In genomic region chr3:140180603-140181002, GRCh38 we compare ENCODE assay signal across 17 cellular contexts.
DNase-seq lines count a peak whose midpoint lies in the region; ATAC-seq and TF ChIP-seq lines count a peak whose summit lies in the region.
"Had no signal": no experiment of that assay in that cellular context is flagged by ENCODE, and none has a peak within 500 bp of the region (broad histone marks: within the 10 kb centered on the region; RNA-seq: fewer than 3 reads in every experiment).

No MANE protein-coding gene starts in this region.

- peak; percentile 83 for DNase-seq in BE2C
- peak; percentile 95 for DNase-seq in NCI-H1105 (lab: John Stamatoyannopoulos, UW)
- DNase-seq in NCI-H446 treated with DMSO at 0.1 percent for 48 hours (lab: John Stamatoyannopoulos, UW): peak; percentile 97
- peak; percentile 73 for DNase-seq in epithelial cell of esophagus (ENCODE audit: low read depth)
- DNase-seq in activated naive CD4-positive, alpha-beta T cell treated with anti-CD3 and anti-CD28 coated beads, Interleukin-2, amount 50 U/mL, for 16 hours: no peak
- DNase-seq in A172 (ENCODE audit: low spot score): no peak
- no peak for DNase-seq in SIG-M5 (lab: John Stamatoyannopoulos, UW)
- DNase-seq: ACHN; activated CD4-positive, alpha-beta T cell treated with anti-CD3 and anti-CD28 coated beads, Interleukin-2, amount 50 U/mL, for 1 hour; H9; Kasumi-1; left cardiac atrium; NCI-H2029 treated with DMSO at 0.1 percent for 48 hours; stimulated activated CD4-positive, alpha-beta T cell treated with anti-CD3 and anti-CD28 coated beads, Interleukin-15, amount 100 ng/mL, for 24 hours; stomach had no signal

- H3K36me3 ChIP-seq in BE2C: no peaks in the 10 kb centered on the region
- H3K36me3 ChIP-seq: stomach had no signal

- peaks cover 33% of the 10 kb centered on the region for H3K4me1 ChIP-seq in BE2C

- no peaks in the 10 kb centered on the region for H3K27me3 ChIP-seq in BE2C
- H3K27me3 ChIP-seq: stomach had no signal

- ATAC-seq in GM21423 (IDR thresholded peaks at IDR 0.05; ENCODE audit: unreplicated experiment): no peak
- ATAC-seq: activated naive CD4-positive, alpha-beta T cell treated with anti-CD3 and anti-CD28 coated beads, Interleukin-2, amount 50 U/mL, for 72 hours; left cardiac atrium had no signal

- no peaks in the 10 kb centered on the region for H3K9me3 ChIP-seq in BE2C
- H3K9me3 ChIP-seq: stomach had no signal

- H3K4me3 ChIP-seq in BE2C (ENCODE audit: low read depth, low read length): no peak overlapping the region; the same call in 1 of the 2 replicates
- no peak overlapping the region for H3K4me3 ChIP-seq in epithelial cell of esophagus (ENCODE audit: low read length)
- H3K4me3 ChIP-seq: stomach had no signal

- TF ChIP-seq CTCF in BE2C (IDR thresholded peaks at IDR 0.05; ENCODE audit: low read depth, low read length) (no peak), epithelial cell of esophagus (IDR thresholded peaks at IDR 0.05; ENCODE audit: insufficient read depth, low read depth, low read length, missing control alignments) (no peak)

Comparison
In these comparisons a context has a peak if more than half of its experiments do, and no peak if none do; other contexts are left out.
1. DNase-seq: peak in BE2C (single experiment), NCI-H1105 (single experiment), NCI-H446 treated with DMSO at 0.1 percent for 48 hours (single experiment) and epithelial cell of esophagus (single experiment); none in activated naive CD4-positive, alpha-beta T cell treated with anti-CD3 and anti-CD28 coated beads, Interleukin-2, amount 50 U/mL, for 16 hours (single experiment), A172 (single experiment) and SIG-M5 (single experiment).